ENCODE assay signal across 8 cellular contexts in the genomic region with DNA sequence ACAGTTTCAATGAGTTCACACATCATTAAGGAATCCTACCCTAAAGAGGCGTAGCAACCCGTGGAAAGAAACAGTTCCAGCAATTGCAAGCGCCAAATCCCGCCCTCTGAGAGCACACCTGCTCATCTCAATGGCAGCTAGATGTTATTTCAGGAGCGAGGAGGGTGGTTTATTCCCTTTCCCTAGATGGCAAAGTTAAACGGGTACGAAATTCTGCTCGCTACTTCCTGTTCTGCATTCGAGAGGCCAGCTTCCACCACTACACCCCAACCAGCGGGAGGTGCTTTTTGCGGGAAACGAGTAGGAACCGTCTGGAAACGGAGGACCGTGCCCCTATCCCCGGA. TPM values are rescaled to one million over a fixed set of nuclear protein-coding genes. Genes with fewer than 3 reads are reported as not detected.
DNase-seq lines count a peak whose midpoint lies in the region; ATAC-seq and TF ChIP-seq lines count a peak whose summit lies in the region.

No MANE protein-coding gene starts in this region.

- H3K36me3 ChIP-seq in ectodermal cell (ENCODE audit: control insufficient read depth, insufficient read depth, low read length) (no peaks in the 10 kb centered on the region), uterus (no peaks in the 10 kb centered on the region)

- ATAC-seq in GM21390 (IDR thresholded peaks at IDR 0.05; ENCODE audit: unreplicated experiment) (peak; percentile 22), SK-N-SH treated with all-trans-retinoic acid at 6 μM for 48 hours (peak; percentile 69), HG02678 (IDR thresholded peaks at IDR 0.05; ENCODE audit: unreplicated experiment) (no peak)

- no peak overlapping the region for H3K27ac ChIP-seq in ectodermal cell (ENCODE audit: insufficient read depth, low read depth, low read length, poor library complexity, severe bottlenecking)
- H3K27ac ChIP-seq in uterus: peak overlapping the region; percentile 85 to 90

- DNase-seq in DMS79 (lab: John Stamatoyannopoulos, UW) (peak; percentile 34), LNCaP clone FGC (ENCODE audit: low read depth) (peak; percentile 27), uterus (peak in 1 of 2 donors; percentile 21)

- H3K4me3 ChIP-seq in LNCaP clone FGC (ENCODE audit: low read depth, low read length): peak overlapping the region; percentile 98
- H3K4me3 ChIP-seq in ectodermal cell (ENCODE audit: insufficient read depth, low read depth, low read length): peak overlapping the region; percentile 98
- peak overlapping the region; percentile 95 for H3K4me3 ChIP-seq in mononuclear cell (ENCODE audit: low read length)
- peak overlapping the region; percentile 70 to 100 for H3K4me3 ChIP-seq in uterus

- H3K9me3 ChIP-seq in ectodermal cell (ENCODE audit: control insufficient read depth, low read length): no peaks in the 10 kb centered on the region
- H3K9me3 ChIP-seq in mononuclear cell (ENCODE audit: low read depth, low read length): no peaks in the 10 kb centered on the region
- H3K9me3 ChIP-seq in uterus: no peaks in the 10 kb centered on the region

- no peak for TF ChIP-seq CTCF in LNCaP clone FGC (IDR thresholded peaks at IDR 0.05; ENCODE audit: control insufficient read depth, extremely low read depth, insufficient read depth)
- no peak for TF ChIP-seq CTCF in uterus (IDR thresholded peaks at IDR 0.05)

- peaks cover 8% of the 10 kb centered on the region for H3K27me3 ChIP-seq in ectodermal cell (ENCODE audit: control insufficient read depth, insufficient read depth, low read length, poor library complexity, severe bottlenecking)
- H3K27me3 ChIP-seq in mononuclear cell (ENCODE audit: insufficient read depth, low read length): no peaks in the 10 kb centered on the region
- H3K27me3 ChIP-seq in uterus: no peaks in the 10 kb centered on the region

- H3K4me1 ChIP-seq in ectodermal cell (ENCODE audit: control insufficient read depth, insufficient read depth, low read length) (peaks cover 5% of the 10 kb centered on the region), mononuclear cell (ENCODE audit: insufficient read depth, low read length) (peaks cover 31% of the 10 kb centered on the region), uterus (peaks cover 0 to 4% of the 10 kb centered on the region in 2 donors)

- TF ChIP-seq POLR2A in uterus (IDR thresholded peaks at IDR 0.05): no peak

- intact Hi-C loops in uterus (cut with DNase I; ENCODE audit: low total_unique reads): no loop called here

- WGBS in ectodermal cell, 2 experiments: 1 to 2% methylated on average over 16 of the region's 16 CpGs

TF ChIP-seq in SK-N-SH treated with all-trans-retinoic acid at 6 μM for 48 hours, 23 proteins besides CTCF, POLR2A, EP300 and RAD21:
- TF ChIP-seq ZNF565 (CRISPR knock-in tag; conservative IDR thresholded peaks at IDR 0.05; ENCODE audit: low read depth) (no peak), ZC3H10 (CRISPR knock-in tag; IDR thresholded peaks at IDR 0.05) (no peak), ZFP3 (CRISPR knock-in tag; IDR thresholded peaks at IDR 0.05) (no peak), SNAI2 (CRISPR knock-in tag; IDR thresholded peaks at IDR 0.05) (no peak), TOX (CRISPR knock-in tag; IDR thresholded peaks at IDR 0.05; ENCODE audit: borderline replicate concordance) (no peak), TCF4 (CRISPR knock-in tag; IDR thresholded peaks at IDR 0.05; ENCODE audit: borderline replicate concordance) (no peak), BACH2 (CRISPR knock-in tag; IDR thresholded peaks at IDR 0.05; ENCODE audit: borderline replicate concordance) (no peak), ESRRG (CRISPR knock-in tag; IDR thresholded peaks at IDR 0.05) (no peak), CSDC2 (CRISPR knock-in tag; IDR thresholded peaks at IDR 0.05) (no peak), RARB (CRISPR knock-in tag; IDR thresholded peaks at IDR 0.05) (no peak), OSR1 (CRISPR knock-in tag; IDR thresholded peaks at IDR 0.05) (no peak), ZNF70 (CRISPR knock-in tag; IDR thresholded peaks at IDR 0.05) (no peak), ARNTL (CRISPR knock-in tag; IDR thresholded peaks at IDR 0.05; ENCODE audit: borderline replicate concordance, low read depth) (no peak)
- TF ChIP-seq, protein P1, sequence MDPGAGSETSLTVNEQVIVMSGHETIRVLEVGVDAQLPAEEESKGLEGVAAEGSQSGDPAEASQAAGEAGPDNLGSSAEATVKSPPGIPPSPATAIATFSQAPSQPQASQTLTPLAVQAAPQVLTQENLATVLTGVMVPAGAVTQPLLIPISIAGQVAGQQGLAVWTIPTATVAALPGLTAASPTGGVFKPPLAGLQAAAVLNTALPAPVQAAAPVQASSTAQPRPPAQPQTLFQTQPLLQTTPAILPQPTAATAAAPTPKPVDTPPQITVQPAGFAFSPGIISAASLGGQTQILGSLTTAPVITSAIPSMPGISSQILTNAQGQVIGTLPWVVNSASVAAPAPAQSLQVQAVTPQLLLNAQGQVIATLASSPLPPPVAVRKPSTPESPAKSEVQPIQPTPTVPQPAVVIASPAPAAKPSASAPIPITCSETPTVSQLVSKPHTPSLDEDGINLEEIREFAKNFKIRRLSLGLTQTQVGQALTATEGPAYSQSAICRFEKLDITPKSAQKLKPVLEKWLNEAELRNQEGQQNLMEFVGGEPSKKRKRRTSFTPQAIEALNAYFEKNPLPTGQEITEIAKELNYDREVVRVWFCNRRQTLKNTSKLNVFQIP (CRISPR knock-in tag; IDR thresholded peaks at IDR 0.05; ENCODE audit: borderline replicate concordance, low read depth): no peak
- TF ChIP-seq, protein P2, sequence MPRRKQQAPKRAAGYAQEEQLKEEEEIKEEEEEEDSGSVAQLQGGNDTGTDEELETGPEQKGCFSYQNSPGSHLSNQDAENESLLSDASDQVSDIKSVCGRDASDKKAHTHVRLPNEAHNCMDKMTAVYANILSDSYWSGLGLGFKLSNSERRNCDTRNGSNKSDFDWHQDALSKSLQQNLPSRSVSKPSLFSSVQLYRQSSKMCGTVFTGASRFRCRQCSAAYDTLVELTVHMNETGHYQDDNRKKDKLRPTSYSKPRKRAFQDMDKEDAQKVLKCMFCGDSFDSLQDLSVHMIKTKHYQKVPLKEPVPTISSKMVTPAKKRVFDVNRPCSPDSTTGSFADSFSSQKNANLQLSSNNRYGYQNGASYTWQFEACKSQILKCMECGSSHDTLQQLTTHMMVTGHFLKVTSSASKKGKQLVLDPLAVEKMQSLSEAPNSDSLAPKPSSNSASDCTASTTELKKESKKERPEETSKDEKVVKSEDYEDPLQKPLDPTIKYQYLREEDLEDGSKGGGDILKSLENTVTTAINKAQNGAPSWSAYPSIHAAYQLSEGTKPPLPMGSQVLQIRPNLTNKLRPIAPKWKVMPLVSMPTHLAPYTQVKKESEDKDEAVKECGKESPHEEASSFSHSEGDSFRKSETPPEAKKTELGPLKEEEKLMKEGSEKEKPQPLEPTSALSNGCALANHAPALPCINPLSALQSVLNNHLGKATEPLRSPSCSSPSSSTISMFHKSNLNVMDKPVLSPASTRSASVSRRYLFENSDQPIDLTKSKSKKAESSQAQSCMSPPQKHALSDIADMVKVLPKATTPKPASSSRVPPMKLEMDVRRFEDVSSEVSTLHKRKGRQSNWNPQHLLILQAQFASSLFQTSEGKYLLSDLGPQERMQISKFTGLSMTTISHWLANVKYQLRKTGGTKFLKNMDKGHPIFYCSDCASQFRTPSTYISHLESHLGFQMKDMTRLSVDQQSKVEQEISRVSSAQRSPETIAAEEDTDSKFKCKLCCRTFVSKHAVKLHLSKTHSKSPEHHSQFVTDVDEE (CRISPR knock-in tag; IDR thresholded peaks at IDR 0.05): no peak
- TF ChIP-seq, protein P3, sequence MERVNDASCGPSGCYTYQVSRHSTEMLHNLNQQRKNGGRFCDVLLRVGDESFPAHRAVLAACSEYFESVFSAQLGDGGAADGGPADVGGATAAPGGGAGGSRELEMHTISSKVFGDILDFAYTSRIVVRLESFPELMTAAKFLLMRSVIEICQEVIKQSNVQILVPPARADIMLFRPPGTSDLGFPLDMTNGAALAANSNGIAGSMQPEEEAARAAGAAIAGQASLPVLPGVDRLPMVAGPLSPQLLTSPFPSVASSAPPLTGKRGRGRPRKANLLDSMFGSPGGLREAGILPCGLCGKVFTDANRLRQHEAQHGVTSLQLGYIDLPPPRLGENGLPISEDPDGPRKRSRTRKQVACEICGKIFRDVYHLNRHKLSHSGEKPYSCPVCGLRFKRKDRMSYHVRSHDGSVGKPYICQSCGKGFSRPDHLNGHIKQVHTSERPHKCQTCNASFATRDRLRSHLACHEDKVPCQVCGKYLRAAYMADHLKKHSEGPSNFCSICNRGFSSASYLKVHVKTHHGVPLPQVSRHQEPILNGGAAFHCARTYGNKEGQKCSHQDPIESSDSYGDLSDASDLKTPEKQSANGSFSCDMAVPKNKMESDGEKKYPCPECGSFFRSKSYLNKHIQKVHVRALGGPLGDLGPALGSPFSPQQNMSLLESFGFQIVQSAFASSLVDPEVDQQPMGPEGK (CRISPR knock-in tag; IDR thresholded peaks at IDR 0.05; ENCODE audit: borderline replicate concordance): no peak
TF ChIP-seq in SK-N-SH treated with all-trans-retinoic acid at 6 μM for 48 hours: peak in this region for 0.

RNA-seq across cellular contexts. Expression of a gene that starts 0.6 kb away (rescaled TPM):
- 68.3 TPM for polyA plus RNA-seq in ectodermal cell (2013, experiment 1 of 4)
- 85.2 TPM for polyA plus RNA-seq in ectodermal cell (2013, experiment 2 of 4)
- 76.7 TPM for polyA plus RNA-seq in ectodermal cell (2013, experiment 3 of 4)
- 75.9 TPM for polyA plus RNA-seq in ectodermal cell (2013, experiment 4 of 4)
- 46.0 TPM for total RNA-seq in mononuclear cell
- total RNA-seq in uterus: 100 to 1,000 TPM in 2 of 4 donors, 10 to 100 TPM in 2; 82.5 to 195 (median 100) TPM

RNA-seq across cellular contexts. Expression of a gene that starts 0.8 kb away (rescaled TPM):
- not detected for polyA plus RNA-seq in ectodermal cell (2013, experiment 1 of 4)
- polyA plus RNA-seq in ectodermal cell (2013, experiment 2 of 4): 0.12 TPM
- 0.21 TPM for polyA plus RNA-seq in ectodermal cell (2013, experiment 3 of 4)
- polyA plus RNA-seq in ectodermal cell (2013, experiment 4 of 4): 0.32 TPM
- total RNA-seq in mononuclear cell: 0.94 TPM
- 1 to 10 TPM in 2 of 4 donors, under 1 TPM in 1, not detected in 1; 0.88 to 8.4 (median 1.2) TPM for total RNA-seq in uterus

RNA-seq across cellular contexts. Expression of a gene that starts 32.7 kb away (rescaled TPM):
- 39.6 TPM for polyA plus RNA-seq in ectodermal cell (2013, experiment 1 of 4)
- polyA plus RNA-seq in ectodermal cell (2013, experiment 2 of 4): 31.9 TPM
- 31.3 TPM for polyA plus RNA-seq in ectodermal cell (2013, experiment 3 of 4)
- polyA plus RNA-seq in ectodermal cell (2013, experiment 4 of 4): 31.0 TPM
- total RNA-seq in mononuclear cell (9.0 TPM), uterus (10 to 100 TPM in 2 of 4 donors, 1 to 10 TPM in 2; 3.5 to 29.7 (median 11.2) TPM)

RNA-seq across cellular contexts. Expression of a gene that starts 33.3 kb away (rescaled TPM):
- 34.6 TPM for polyA plus RNA-seq in ectodermal cell (2013, experiment 1 of 4)
- 32.7 TPM for polyA plus RNA-seq in ectodermal cell (2013, experiment 2 of 4)
- 33.5 TPM for polyA plus RNA-seq in ectodermal cell (2013, experiment 3 of 4)
- 33.0 TPM for polyA plus RNA-seq in ectodermal cell (2013, experiment 4 of 4)
- total RNA-seq in mononuclear cell (3.6 TPM), uterus (10 to 100 TPM in 3 of 4 donors, 1 to 10 TPM in 1; 3.3 to 41.2 (median 16.4) TPM)

RNA-seq across cellular contexts. Expression of a gene that starts 51.2 kb away (rescaled TPM):
- 223 TPM for polyA plus RNA-seq in ectodermal cell (2013, experiment 1 of 4)
- 221 TPM for polyA plus RNA-seq in ectodermal cell (2013, experiment 2 of 4)
- polyA plus RNA-seq in ectodermal cell (2013, experiment 3 of 4): 241 TPM
- polyA plus RNA-seq in ectodermal cell (2013, experiment 4 of 4): 258 TPM
- total RNA-seq in mononuclear cell (635 TPM), uterus (100 to 1,000 TPM; 106 to 132 (median 118) TPM)
